Comparison of ENCODE assay signal across 1 cellular context in genomic region chr12:123519151-123520001, GRCh38.
TF ChIP-seq lines count a peak whose summit lies in the region.

No MANE protein-coding gene starts in this region.

TF ChIP-seq in HepG2, 621 proteins besides CTCF, POLR2A, EP300 and RAD21 (continued from another document and continues in another):
- TF ChIP-seq, protein P1, sequence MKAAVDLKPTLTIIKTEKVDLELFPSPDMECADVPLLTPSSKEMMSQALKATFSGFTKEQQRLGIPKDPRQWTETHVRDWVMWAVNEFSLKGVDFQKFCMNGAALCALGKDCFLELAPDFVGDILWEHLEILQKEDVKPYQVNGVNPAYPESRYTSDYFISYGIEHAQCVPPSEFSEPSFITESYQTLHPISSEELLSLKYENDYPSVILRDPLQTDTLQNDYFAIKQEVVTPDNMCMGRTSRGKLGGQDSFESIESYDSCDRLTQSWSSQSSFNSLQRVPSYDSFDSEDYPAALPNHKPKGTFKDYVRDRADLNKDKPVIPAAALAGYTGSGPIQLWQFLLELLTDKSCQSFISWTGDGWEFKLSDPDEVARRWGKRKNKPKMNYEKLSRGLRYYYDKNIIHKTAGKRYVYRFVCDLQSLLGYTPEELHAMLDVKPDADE (CRISPR knock-in tag; IDR thresholded peaks at IDR 0.05): no peak
- TF ChIP-seq ETV6 (CRISPR knock-in tag; conservative IDR thresholded peaks at IDR 0.05) (no peak), MAZ (IDR thresholded peaks at IDR 0.05; ENCODE audit: borderline replicate concordance, low read depth, low read length) (no peak), MAZ (CRISPR knock-in tag; IDR thresholded peaks at IDR 0.05; ENCODE audit: low read depth) (no peak), CHD2 (IDR thresholded peaks at IDR 0.05; ENCODE audit: low read depth, low read length) (no peak), MAFK (conservative IDR thresholded peaks at IDR 0.05 in 1 of 2, IDR thresholded peaks at IDR 0.05 in 1 of 2; ENCODE audit: low read length in 2 of 2) (no peak), FOXP1 (IDR thresholded peaks at IDR 0.05) (no peak), FOXP1 (CRISPR knock-in tag; IDR thresholded peaks at IDR 0.05) (peak; percentile 36; the same call in 1 of the 2 replicates), AGO1 (IDR thresholded peaks at IDR 0.05; ENCODE audit: low read depth, low read length, poor library complexity, severe bottlenecking) (no peak), ZNF670 (CRISPR knock-in tag; IDR thresholded peaks at IDR 0.05; ENCODE audit: borderline replicate concordance) (no peak), ZHX2 (IDR thresholded peaks at IDR 0.05; ENCODE audit: low read depth) (no peak), ZHX2 (CRISPR knock-in tag; IDR thresholded peaks at IDR 0.05; ENCODE audit: borderline replicate concordance) (no peak), XBP1 (CRISPR knock-in tag; IDR thresholded peaks at IDR 0.05) (no peak), POGZ (CRISPR knock-in tag; IDR thresholded peaks at IDR 0.05) (no peak), SP5 (CRISPR knock-in tag; IDR thresholded peaks at IDR 0.05; ENCODE audit: borderline replicate concordance, low read depth) (0 out of 2 replicates have a peak, but pooled peaks have one; percentile 20), TSC22D2 (CRISPR knock-in tag; IDR thresholded peaks at IDR 0.05; ENCODE audit: borderline replicate concordance) (no peak), CENPX (CRISPR knock-in tag; IDR thresholded peaks at IDR 0.05) (no peak), RARA (CRISPR knock-in tag; IDR thresholded peaks at IDR 0.05) (0 out of 2 replicates have a peak, but pooled peaks have one; percentile 24), HOXD1 (CRISPR knock-in tag; IDR thresholded peaks at IDR 0.05) (no peak), MYPOP (CRISPR knock-in tag; IDR thresholded peaks at IDR 0.05) (0 out of 2 replicates have a peak, but pooled peaks have one; percentile 62), LCORL (IDR thresholded peaks at IDR 0.05) (no peak), LCORL (CRISPR knock-in tag; IDR thresholded peaks at IDR 0.05) (peak; percentile 84), POGK (CRISPR knock-in tag; conservative IDR thresholded peaks at IDR 0.05) (0 out of 2 replicates have a peak, but pooled peaks have one; percentile 34), KAT7 (CRISPR knock-in tag; IDR thresholded peaks at IDR 0.05; ENCODE audit: borderline replicate concordance) (no peak), ZNF383 (CRISPR knock-in tag; IDR thresholded peaks at IDR 0.05; ENCODE audit: borderline replicate concordance) (no peak), ZNF780A (CRISPR knock-in tag; IDR thresholded peaks at IDR 0.05) (no peak), ZNF614 (CRISPR knock-in tag; IDR thresholded peaks at IDR 0.05; ENCODE audit: borderline replicate concordance) (0 out of 2 replicates have a peak, but pooled peaks have one; percentile 38), REPIN1 (CRISPR knock-in tag; IDR thresholded peaks at IDR 0.05; ENCODE audit: borderline replicate concordance, low read depth) (no peak), DPF2 (CRISPR knock-in tag; IDR thresholded peaks at IDR 0.05; ENCODE audit: borderline replicate concordance, low read depth) (peak; percentile 39; the same call in 1 of the 2 replicates), TRAFD1 (CRISPR knock-in tag; IDR thresholded peaks at IDR 0.05; ENCODE audit: borderline replicate concordance) (no peak), ZNF672 (CRISPR knock-in tag; IDR thresholded peaks at IDR 0.05) (no peak), CHCHD3 (CRISPR knock-in tag; IDR thresholded peaks at IDR 0.05) (no peak), SOX6 (IDR thresholded peaks at IDR 0.05) (no peak), SOX6 (CRISPR knock-in tag; IDR thresholded peaks at IDR 0.05) (peak; percentile 33; the same call in 1 of the 2 replicates), SIX1 (CRISPR knock-in tag; IDR thresholded peaks at IDR 0.05; ENCODE audit: borderline replicate concordance) (no peak), WIZ (CRISPR knock-in tag; IDR thresholded peaks at IDR 0.05) (no peak), ATF3 (CRISPR knock-in tag; IDR thresholded peaks at IDR 0.05) (no peak), ZNF558 (CRISPR knock-in tag; IDR thresholded peaks at IDR 0.05; ENCODE audit: borderline replicate concordance) (no peak), ZNF564 (CRISPR knock-in tag; IDR thresholded peaks at IDR 0.05) (no peak), GTF2F1 (IDR thresholded peaks at IDR 0.05; ENCODE audit: low read length) (no peak), TEAD3 (CRISPR knock-in tag; optimal IDR thresholded peaks at IDR 0.05; ENCODE audit: borderline replicate concordance) (peak; percentile 87), NFYB (CRISPR knock-in tag; IDR thresholded peaks at IDR 0.05) (no peak), ZNF619 (CRISPR knock-in tag; IDR thresholded peaks at IDR 0.05) (no peak), SOX13 (IDR thresholded peaks at IDR 0.05) (no peak), SOX13 (CRISPR knock-in tag; conservative IDR thresholded peaks at IDR 0.05 in 1 of 2, IDR thresholded peaks at IDR 0.05 in 1 of 2) (peak in 1 of 2 experiments; percentile 37; a peak in 1 of 4 replicates)
- TF ChIP-seq, protein P2, sequence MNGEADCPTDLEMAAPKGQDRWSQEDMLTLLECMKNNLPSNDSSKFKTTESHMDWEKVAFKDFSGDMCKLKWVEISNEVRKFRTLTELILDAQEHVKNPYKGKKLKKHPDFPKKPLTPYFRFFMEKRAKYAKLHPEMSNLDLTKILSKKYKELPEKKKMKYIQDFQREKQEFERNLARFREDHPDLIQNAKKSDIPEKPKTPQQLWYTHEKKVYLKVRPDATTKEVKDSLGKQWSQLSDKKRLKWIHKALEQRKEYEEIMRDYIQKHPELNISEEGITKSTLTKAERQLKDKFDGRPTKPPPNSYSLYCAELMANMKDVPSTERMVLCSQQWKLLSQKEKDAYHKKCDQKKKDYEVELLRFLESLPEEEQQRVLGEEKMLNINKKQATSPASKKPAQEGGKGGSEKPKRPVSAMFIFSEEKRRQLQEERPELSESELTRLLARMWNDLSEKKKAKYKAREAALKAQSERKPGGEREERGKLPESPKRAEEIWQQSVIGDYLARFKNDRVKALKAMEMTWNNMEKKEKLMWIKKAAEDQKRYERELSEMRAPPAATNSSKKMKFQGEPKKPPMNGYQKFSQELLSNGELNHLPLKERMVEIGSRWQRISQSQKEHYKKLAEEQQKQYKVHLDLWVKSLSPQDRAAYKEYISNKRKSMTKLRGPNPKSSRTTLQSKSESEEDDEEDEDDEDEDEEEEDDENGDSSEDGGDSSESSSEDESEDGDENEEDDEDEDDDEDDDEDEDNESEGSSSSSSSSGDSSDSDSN (CRISPR knock-in tag; IDR thresholded peaks at IDR 0.05): no peak
- TF ChIP-seq, protein P3, sequence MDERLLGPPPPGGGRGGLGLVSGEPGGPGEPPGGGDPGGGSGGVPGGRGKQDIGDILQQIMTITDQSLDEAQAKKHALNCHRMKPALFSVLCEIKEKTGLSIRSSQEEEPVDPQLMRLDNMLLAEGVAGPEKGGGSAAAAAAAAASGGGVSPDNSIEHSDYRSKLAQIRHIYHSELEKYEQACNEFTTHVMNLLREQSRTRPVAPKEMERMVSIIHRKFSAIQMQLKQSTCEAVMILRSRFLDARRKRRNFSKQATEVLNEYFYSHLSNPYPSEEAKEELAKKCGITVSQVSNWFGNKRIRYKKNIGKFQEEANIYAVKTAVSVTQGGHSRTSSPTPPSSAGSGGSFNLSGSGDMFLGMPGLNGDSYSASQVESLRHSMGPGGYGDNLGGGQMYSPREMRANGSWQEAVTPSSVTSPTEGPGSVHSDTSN (CRISPR knock-in tag; IDR thresholded peaks at IDR 0.05): peak; percentile 66
- TF ChIP-seq, protein P4, sequence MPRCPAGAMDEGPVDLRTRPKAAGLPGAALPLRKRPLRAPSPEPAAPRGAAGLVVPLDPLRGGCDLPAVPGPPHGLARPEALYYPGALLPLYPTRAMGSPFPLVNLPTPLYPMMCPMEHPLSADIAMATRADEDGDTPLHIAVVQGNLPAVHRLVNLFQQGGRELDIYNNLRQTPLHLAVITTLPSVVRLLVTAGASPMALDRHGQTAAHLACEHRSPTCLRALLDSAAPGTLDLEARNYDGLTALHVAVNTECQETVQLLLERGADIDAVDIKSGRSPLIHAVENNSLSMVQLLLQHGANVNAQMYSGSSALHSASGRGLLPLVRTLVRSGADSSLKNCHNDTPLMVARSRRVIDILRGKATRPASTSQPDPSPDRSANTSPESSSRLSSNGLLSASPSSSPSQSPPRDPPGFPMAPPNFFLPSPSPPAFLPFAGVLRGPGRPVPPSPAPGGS (CRISPR knock-in tag; IDR thresholded peaks at IDR 0.05): 0 out of 2 replicates have a peak, but pooled peaks have one; percentile 42
- TF ChIP-seq, protein P5, sequence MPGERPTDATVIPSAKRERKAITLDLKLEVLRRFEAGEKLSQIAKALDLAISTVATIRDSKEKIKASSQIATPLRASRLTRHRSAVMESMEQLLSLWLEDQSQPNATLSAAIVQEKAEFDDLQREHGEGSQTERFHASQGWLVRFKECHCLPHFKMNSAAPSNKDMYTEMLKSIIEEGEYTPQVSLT (CRISPR knock-in tag; IDR thresholded peaks at IDR 0.05; ENCODE audit: borderline replicate concordance, low read depth): no peak
